Comparison of ENCODE assay signal across 8 cellular contexts in the genomic region with DNA sequence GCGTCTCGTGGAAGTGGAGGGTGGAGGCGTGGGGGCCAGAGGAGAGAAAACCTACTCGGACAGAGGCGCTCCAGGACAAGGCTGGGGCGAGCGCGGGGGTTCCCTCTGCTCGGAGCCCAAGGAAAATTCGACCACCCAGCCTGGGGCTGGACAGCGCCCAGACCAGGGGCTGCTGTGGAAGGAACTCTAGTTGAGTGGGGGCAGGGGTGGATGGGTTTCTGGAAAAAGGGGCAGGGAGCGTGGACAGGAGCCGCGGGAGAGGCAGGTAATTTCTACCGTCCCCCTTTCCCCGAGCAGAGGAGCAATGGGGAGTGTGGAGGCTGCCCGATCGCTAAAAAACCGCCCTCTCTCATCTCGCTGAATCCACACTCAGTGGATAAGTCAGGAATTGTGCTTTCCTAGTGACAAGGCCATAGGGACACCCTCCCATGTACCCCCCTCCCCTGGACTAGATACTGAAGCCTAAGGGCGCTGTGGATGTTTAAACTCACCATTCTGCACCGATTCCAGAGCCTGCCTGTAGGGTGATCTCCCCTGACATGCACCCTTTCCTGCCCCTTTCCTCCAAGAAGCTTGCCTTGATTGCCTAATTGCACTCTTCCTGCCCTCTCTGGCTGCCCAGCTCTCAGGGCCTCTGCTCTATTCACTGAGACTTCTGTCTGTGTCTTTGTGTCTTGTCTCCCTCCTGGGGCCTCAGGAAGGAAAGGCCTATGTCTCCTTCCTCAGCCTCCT.
DNase-seq lines count a peak whose midpoint lies in the region; ATAC-seq, FAIRE-seq and TF ChIP-seq lines count a peak whose summit lies in the region.

No MANE protein-coding gene starts in this region.

- DNase-seq in SK-N-SH (peak; percentile 46), pancreas (peak in 1 of 6 donors; percentile 53), GM13976 (ENCODE audit: low spot score) (no peak), AG08395 (ENCODE audit: low spot score) (no peak), pons (ENCODE audit: low spot score) (no peak)

- no peaks in the 10 kb centered on the region for H3F3A ChIP-seq in SK-N-SH (replicated peaks; ENCODE audit: insufficient read depth)

- ATAC-seq in esophagus mucosa (peak; percentile 30), pancreas (peak; percentile 3 to 12 (median 5))
- no peak for ATAC-seq in activated CD4-positive, CD25-positive, alpha-beta regulatory T cell treated with anti-CD3 and anti-CD28 coated beads, Interleukin-2, amount 50 U/mL, for 24 hours

- H3K4me1 ChIP-seq in SK-N-SH (ENCODE audit: control insufficient read depth in 1 of 2, insufficient read depth in 2 of 2, low read depth in 1 of 2, low read length in 1 of 2) (peaks cover 0 to 32% of the 10 kb centered on the region in 2 experiments; a peak in 1 of 4 replicates), pancreas (peaks cover 0 to 13% (median 0%) of the 10 kb centered on the region in 3 donors)

- H3K9ac ChIP-seq in SK-N-SH: no peak overlapping the region

- no peak for FAIRE-seq in pancreas (lab: Jason Lieb, UNC)

- CTCF ChIA-PET in SK-N-SH (lab: Yijun Ruan, JAX): interaction anchor here (0.6 to 11.7 kb wide), 4 partner anchors 20 to 118 kb away, joined by 3 to 93 read pairs (median 4); no protein-coding TSS in a partner anchor

- no peaks in the 10 kb centered on the region for H3K79me2 ChIP-seq in SK-N-SH (ENCODE audit: insufficient read depth)

- H3K4me3 ChIP-seq in SK-N-SH (ENCODE audit: low read depth in 2 of 2, low read length in 1 of 2) (peak overlapping the region; percentile 54 to 58), pancreas (peak overlapping the region; percentile 18 to 60 (median 42))

- H3K4me2 ChIP-seq in SK-N-SH: peak overlapping the region; percentile 81

- no peaks in the 10 kb centered on the region for H3K9me3 ChIP-seq in SK-N-SH
- H3K9me3 ChIP-seq in pancreas: no peaks in the 10 kb centered on the region

- no peak for TF ChIP-seq EP300 in SK-N-SH (IDR thresholded peaks at IDR 0.05; ENCODE audit: borderline replicate concordance in 1 of 2, low read depth in 1 of 2, low read length in 1 of 2)

- H4K20me1 ChIP-seq in SK-N-SH (ENCODE audit: insufficient read depth): no peaks in the 10 kb centered on the region

- H2AFZ ChIP-seq in SK-N-SH (ENCODE audit: low read depth): peak overlapping the region; percentile 65; the same call in 1 of the 2 replicates

- H3K27me3 ChIP-seq in SK-N-SH (ENCODE audit: insufficient read depth) (no peaks in the 10 kb centered on the region; the same call in 1 of the 2 replicates), pancreas (no peaks in the 10 kb centered on the region)

- 56% methylated on average over 21 of the region's 22 CpGs for WGBS in SK-N-SH (ENCODE audit: low lambda C conversion rate)
- 5 to 9% methylated on average over 21 to 22 of the region's 22 CpGs for WGBS in pancreas, 2 donors

- TF ChIP-seq CTCF in GM12873 (IDR thresholded peaks at IDR 0.05; ENCODE audit: insufficient read depth, low read depth, low read length, missing control alignments): peak; percentile 48
- no peak for TF ChIP-seq CTCF in SK-N-SH (IDR thresholded peaks at IDR 0.05)
- TF ChIP-seq CTCF in pancreas (IDR thresholded peaks at IDR 0.05): no peak
- no peak for TF ChIP-seq CTCF in GM13976 (IDR thresholded peaks at IDR 0.05; ENCODE audit: borderline replicate concordance, control extremely low read depth, extremely low read depth, insufficient read depth, missing control alignments)

- in situ Hi-C loops in GM13976 (cut with MboI; ENCODE audit: low sequenced_read_pairs, unreplicated experiment): no loop called here

- POLR2A ChIA-PET in SK-N-SH (lab: Yijun Ruan, JAX): no interaction called here

- no peaks in the 10 kb centered on the region for H3K9me2 ChIP-seq in SK-N-SH

- peak overlapping the region in 1 of 2 experiments; percentile 67; a peak in 1 of 4 replicates for H3K27ac ChIP-seq in SK-N-SH (ENCODE audit: low read depth in 2 of 2, low read length in 1 of 2)
- peak overlapping the region; percentile 61 to 98 (median 84) for H3K27ac ChIP-seq in pancreas

- no peaks in the 10 kb centered on the region for H3K36me3 ChIP-seq in SK-N-SH (replicated peaks in 1 of 2; ENCODE audit: control insufficient read depth in 1 of 2, insufficient read depth in 2 of 2, low read length in 1 of 2)
- no peaks in the 10 kb centered on the region for H3K36me3 ChIP-seq in pancreas

- intact Hi-C loops in pancreas (cut with DNase I): loop anchor here in 1 of 3 donors (10.0 kb wide), 1 partner anchor 183 kb away; a partner anchor contains a TSS

- no peak for TF ChIP-seq RAD21 in SK-N-SH (IDR thresholded peaks at IDR 0.05; ENCODE audit: low read length)

TF ChIP-seq in SK-N-SH, 30 proteins besides CTCF, POLR2A, EP300 and RAD21:
- TF ChIP-seq, protein P1, sequence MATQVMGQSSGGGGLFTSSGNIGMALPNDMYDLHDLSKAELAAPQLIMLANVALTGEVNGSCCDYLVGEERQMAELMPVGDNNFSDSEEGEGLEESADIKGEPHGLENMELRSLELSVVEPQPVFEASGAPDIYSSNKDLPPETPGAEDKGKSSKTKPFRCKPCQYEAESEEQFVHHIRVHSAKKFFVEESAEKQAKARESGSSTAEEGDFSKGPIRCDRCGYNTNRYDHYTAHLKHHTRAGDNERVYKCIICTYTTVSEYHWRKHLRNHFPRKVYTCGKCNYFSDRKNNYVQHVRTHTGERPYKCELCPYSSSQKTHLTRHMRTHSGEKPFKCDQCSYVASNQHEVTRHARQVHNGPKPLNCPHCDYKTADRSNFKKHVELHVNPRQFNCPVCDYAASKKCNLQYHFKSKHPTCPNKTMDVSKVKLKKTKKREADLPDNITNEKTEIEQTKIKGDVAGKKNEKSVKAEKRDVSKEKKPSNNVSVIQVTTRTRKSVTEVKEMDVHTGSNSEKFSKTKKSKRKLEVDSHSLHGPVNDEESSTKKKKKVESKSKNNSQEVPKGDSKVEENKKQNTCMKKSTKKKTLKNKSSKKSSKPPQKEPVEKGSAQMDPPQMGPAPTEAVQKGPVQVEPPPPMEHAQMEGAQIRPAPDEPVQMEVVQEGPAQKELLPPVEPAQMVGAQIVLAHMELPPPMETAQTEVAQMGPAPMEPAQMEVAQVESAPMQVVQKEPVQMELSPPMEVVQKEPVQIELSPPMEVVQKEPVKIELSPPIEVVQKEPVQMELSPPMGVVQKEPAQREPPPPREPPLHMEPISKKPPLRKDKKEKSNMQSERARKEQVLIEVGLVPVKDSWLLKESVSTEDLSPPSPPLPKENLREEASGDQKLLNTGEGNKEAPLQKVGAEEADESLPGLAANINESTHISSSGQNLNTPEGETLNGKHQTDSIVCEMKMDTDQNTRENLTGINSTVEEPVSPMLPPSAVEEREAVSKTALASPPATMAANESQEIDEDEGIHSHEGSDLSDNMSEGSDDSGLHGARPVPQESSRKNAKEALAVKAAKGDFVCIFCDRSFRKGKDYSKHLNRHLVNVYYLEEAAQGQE (IDR thresholded peaks at IDR 0.05; ENCODE audit: low read depth, low read length): peak; percentile 79
- TF ChIP-seq RCOR1 (IDR thresholded peaks at IDR 0.05; ENCODE audit: low read length) (no peak), NRF1 (IDR thresholded peaks at IDR 0.05; ENCODE audit: low read depth, low read length) (no peak)

Comparison
In these comparisons a context has a peak if more than half of its experiments do, and no peak if none do; other contexts are left out.
1. ATAC-seq: peak in esophagus mucosa (single experiment) and pancreas (4 of 4); none in activated CD4-positive, CD25-positive, alpha-beta regulatory T cell treated with anti-CD3 and anti-CD28 coated beads, Interleukin-2, amount 50 U/mL, for 24 hours (0 of 2).